ENCODE assay signal across 10 cellular contexts in the genomic region with DNA sequence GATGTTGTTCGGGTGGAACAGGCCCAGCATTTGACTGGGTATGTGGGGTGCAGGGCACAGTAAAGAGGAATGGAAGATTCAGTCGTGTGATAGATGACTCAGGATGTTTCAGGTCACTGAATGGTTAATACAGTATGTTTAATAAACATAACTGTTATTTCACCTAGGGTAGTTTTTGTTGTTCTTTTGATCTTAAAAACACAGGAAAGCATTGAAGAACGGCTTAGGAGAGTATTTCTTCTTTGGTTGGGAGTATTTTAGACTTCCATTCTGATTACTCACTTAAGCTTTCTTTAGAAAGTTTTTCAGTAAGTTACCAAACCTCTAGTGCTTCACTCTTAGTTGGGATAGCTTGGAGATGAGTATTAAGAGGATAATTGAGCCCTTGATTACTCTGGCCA.
DNase-seq lines count a peak whose midpoint lies in the region; ATAC-seq and TF ChIP-seq lines count a peak whose summit lies in the region.
"Had no signal": no experiment of that assay in that cellular context is flagged by ENCODE, and none has a peak within 500 bp of the region (broad histone marks: within the 10 kb centered on the region; RNA-seq: fewer than 3 reads in every experiment).

No MANE protein-coding gene starts in this region.

- in situ Hi-C loops in SK-MEL-5 (cut with HindIII; ENCODE audit: low pct_unique_long_range_greater_than_20kb, low sequenced_read_pairs): no loop called here

- ATAC-seq in stimulated activated effector memory CD8-positive, alpha-beta T cell treated with anti-CD3 and anti-CD28 coated beads, Interleukin-12 subunit alpha, Interleukin-12 subunit beta, amount 100 ng/mL, for 72 hours: no peak

- TF ChIP-seq CTCF in fibroblast of pulmonary artery (IDR thresholded peaks at IDR 0.05; ENCODE audit: low read length, missing control alignments): no peak
- TF ChIP-seq CTCF in prostate gland (IDR thresholded peaks at IDR 0.05): no peak

- peaks cover 25% of the 10 kb centered on the region for H3K4me1 Mint-ChIP-seq in activated T-cell treated with anti-CD3 and anti-CD28 coated beads, Interleukin-2, amount 50 U/mL, for 24 hours (ENCODE audit: low read depth)
- H3K4me1 Mint-ChIP-seq in stimulated activated effector memory CD8-positive, alpha-beta T cell treated with anti-CD3 and anti-CD28 coated beads, Interleukin-12 subunit alpha, Interleukin-12 subunit beta, amount 100 ng/mL, for 72 hours: peaks cover 6% of the 10 kb centered on the region

- H3K27me3 ChIP-seq in prostate gland (replicated peaks; ENCODE audit: insufficient read depth): no peaks in the 10 kb centered on the region
- H3K27me3 ChIP-seq: tibial artery had no signal

- H3K27ac Mint-ChIP-seq in activated T-cell treated with anti-CD3 and anti-CD28 coated beads, Interleukin-2, amount 50 U/mL, for 24 hours: peak overlapping the region; percentile 6
- peak overlapping the region; percentile 24 for H3K27ac Mint-ChIP-seq in stimulated activated effector memory CD8-positive, alpha-beta T cell treated with anti-CD3 and anti-CD28 coated beads, Interleukin-12 subunit alpha, Interleukin-12 subunit beta, amount 100 ng/mL, for 72 hours

- no peak overlapping the region for H3K4me3 Mint-ChIP-seq in activated T-cell treated with anti-CD3 and anti-CD28 coated beads, Interleukin-2, amount 50 U/mL, for 24 hours
- H3K4me3 Mint-ChIP-seq in stimulated activated effector memory CD8-positive, alpha-beta T cell treated with anti-CD3 and anti-CD28 coated beads, Interleukin-12 subunit alpha, Interleukin-12 subunit beta, amount 100 ng/mL, for 72 hours: no peak overlapping the region

- no peaks in the 10 kb centered on the region for H3K4me1 ChIP-seq in prostate gland (replicated peaks)

- no peak for TF ChIP-seq POLR2A in prostate gland (IDR thresholded peaks at IDR 0.05)

- intact Hi-C loops in prostate gland (cut with DNase I): no loop called here

- H3K36me3 ChIP-seq in prostate gland: no peaks in the 10 kb centered on the region
- H3K36me3 ChIP-seq: tibial artery had no signal

- H3K27me3 Mint-ChIP-seq in activated T-cell treated with anti-CD3 and anti-CD28 coated beads, Interleukin-2, amount 50 U/mL, for 24 hours: no peaks in the 10 kb centered on the region

- no peak for DNase-seq in activated T-cell treated with anti-CD3 and anti-CD28 coated beads, Interleukin-2, amount 50 U/mL, for 24 hours
- DNase-seq in activated T-cell treated with anti-CD3 and anti-CD28 coated beads, Interleukin-2, amount 50 U/mL, for 48 hours: no peak
- DNase-seq in SK-MEL-5 (ENCODE audit: low read depth, low spot score) (peak; percentile 32), fibroblast of pulmonary artery (ENCODE audit: low read depth) (peak; percentile 8), COLO668 (lab: John Stamatoyannopoulos, UW; ENCODE audit: unreplicated experiment) (no peak), prostate gland (ENCODE audit: low spot score) (no peak), DMS53 treated with DMSO at 0.1 percent for 48 hours (lab: John Stamatoyannopoulos, UW; ENCODE audit: unreplicated experiment) (no peak)
- DNase-seq in stimulated activated effector memory CD8-positive, alpha-beta T cell treated with anti-CD3 and anti-CD28 coated beads, Interleukin-12 subunit alpha, Interleukin-12 subunit beta, amount 100 ng/mL, for 72 hours (ENCODE audit: low spot score in 2 of 2): no peak
- DNase-seq: activated CD8-positive, alpha-beta memory T cell treated with anti-CD3 and anti-CD28 coated beads, Interleukin-2, amount 50 U/mL, for 48 hours; tibial artery had no signal

- WGBS in prostate gland: 61% methylated on average over 3 of the region's 3 CpGs

- no peaks in the 10 kb centered on the region for H3K9me3 Mint-ChIP-seq in activated T-cell treated with anti-CD3 and anti-CD28 coated beads, Interleukin-2, amount 50 U/mL, for 24 hours
- H3K9me3 Mint-ChIP-seq in stimulated activated effector memory CD8-positive, alpha-beta T cell treated with anti-CD3 and anti-CD28 coated beads, Interleukin-12 subunit alpha, Interleukin-12 subunit beta, amount 100 ng/mL, for 72 hours: no peaks in the 10 kb centered on the region

- no peak overlapping the region for H3K27ac ChIP-seq in prostate gland
- H3K27ac ChIP-seq: tibial artery had no signal

- H3K9me3 ChIP-seq in prostate gland: no peaks in the 10 kb centered on the region
- H3K9me3 ChIP-seq: tibial artery had no signal

- peaks cover 42% of the 10 kb centered on the region for H3K36me3 Mint-ChIP-seq in activated T-cell treated with anti-CD3 and anti-CD28 coated beads, Interleukin-2, amount 50 U/mL, for 24 hours (ENCODE audit: low read depth)
- peaks cover 57% of the 10 kb centered on the region for H3K36me3 Mint-ChIP-seq in stimulated activated effector memory CD8-positive, alpha-beta T cell treated with anti-CD3 and anti-CD28 coated beads, Interleukin-12 subunit alpha, Interleukin-12 subunit beta, amount 100 ng/mL, for 72 hours

- H3K4me3 ChIP-seq in fibroblast of pulmonary artery (replicated peaks; ENCODE audit: low read depth, low read length) (no peak overlapping the region), prostate gland (no peak overlapping the region)
- H3K4me3 ChIP-seq: tibial artery had no signal

Comparison
In these comparisons a context has a peak if more than half of its experiments do, and no peak if none do; other contexts are left out.
1. DNase-seq: peak in SK-MEL-5 (single experiment) and fibroblast of pulmonary artery (single experiment); none in activated T-cell treated with anti-CD3 and anti-CD28 coated beads, Interleukin-2, amount 50 U/mL, for 24 hours (single experiment), activated T-cell treated with anti-CD3 and anti-CD28 coated beads, Interleukin-2, amount 50 U/mL, for 48 hours (0 of 2), stimulated activated effector memory CD8-positive, alpha-beta T cell treated with anti-CD3 and anti-CD28 coated beads, Interleukin-12 subunit alpha, Interleukin-12 subunit beta, amount 100 ng/mL, for 72 hours (0 of 2), COLO668 (single experiment), prostate gland (single experiment) and DMS53 treated with DMSO at 0.1 percent for 48 hours (single experiment).